ENCODE assay signal across 12 cellular contexts in the genomic region with DNA sequence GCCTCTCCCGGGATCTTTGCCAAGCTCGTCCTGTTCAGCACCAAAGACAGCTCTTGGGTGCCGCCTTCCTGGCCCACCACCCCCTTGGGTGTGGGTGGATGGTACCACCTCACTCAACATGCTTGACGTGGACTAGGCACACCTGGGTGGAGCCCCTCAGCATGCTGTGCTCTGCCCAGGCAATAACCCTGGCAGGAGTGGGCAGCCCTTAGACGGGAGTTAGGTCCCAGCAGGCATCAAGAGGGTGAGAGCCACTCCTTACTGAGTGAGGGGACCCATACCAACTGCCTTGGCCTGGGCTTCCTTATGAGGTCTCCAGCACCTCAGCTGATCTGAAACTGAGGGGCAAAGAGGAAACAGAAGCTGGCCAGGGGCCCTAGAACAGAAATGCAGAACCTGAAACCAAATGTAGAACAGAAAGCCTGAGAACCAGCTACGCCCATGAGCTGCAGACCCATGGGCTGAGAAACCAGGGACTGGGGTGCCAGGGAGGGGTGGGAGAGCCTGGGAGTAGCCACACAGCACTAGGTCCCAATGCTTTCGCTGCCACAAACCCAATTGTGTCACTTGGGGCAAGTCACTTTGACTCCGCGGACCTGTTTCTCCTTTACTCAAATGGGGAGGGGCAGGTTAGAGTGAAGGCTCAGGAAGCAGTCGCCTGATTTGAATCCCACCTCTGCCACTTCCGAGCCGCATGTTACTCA. TPM values are rescaled to one million over a fixed set of nuclear protein-coding genes. Genes with fewer than 3 reads are reported as not detected.
A peak's percentile ranks its signal among the peaks of the same experiment; 100 is the strongest.
DNase-seq lines count a peak whose midpoint lies in the region; ATAC-seq and TF ChIP-seq lines count a peak whose summit lies in the region.
"Had no signal": no experiment of that assay in that cellular context is flagged by ENCODE, and none has a peak within 500 bp of the region (broad histone marks: within the 10 kb centered on the region; RNA-seq: fewer than 3 reads in every experiment).

No MANE protein-coding gene starts in this region.

- H3K4me1 Mint-ChIP-seq in endothelial cell (ENCODE audit: unreplicated experiment): no peaks in the 10 kb centered on the region

- TF ChIP-seq EP300 in Ishikawa (IDR thresholded peaks at IDR 0.05; ENCODE audit: borderline replicate concordance) (no peak), sigmoid colon (IDR thresholded peaks at IDR 0.05) (no peak), stomach (IDR thresholded peaks at IDR 0.05) (no peak)

- H3K9me3 ChIP-seq in sigmoid colon (no peaks in the 10 kb centered on the region), stomach (no peaks in the 10 kb centered on the region)

- H3K27me3 ChIP-seq in sigmoid colon (no peaks in the 10 kb centered on the region), stomach (no peaks in the 10 kb centered on the region)

- peak overlapping the region in 3 of 4 donors; percentile 0 to 22 (median 18) for H3K27ac ChIP-seq in sigmoid colon
- peak overlapping the region in 2 of 5 donors; percentile 26 to 64 for H3K27ac ChIP-seq in stomach

- no peaks in the 10 kb centered on the region for H3K27me3 Mint-ChIP-seq in endothelial cell (ENCODE audit: unreplicated experiment)
- H3K27me3 Mint-ChIP-seq: activated naive CD8-positive, alpha-beta T cell; type B pancreatic cell had no signal

- no peaks in the 10 kb centered on the region for H3K36me3 ChIP-seq in sigmoid colon
- no peaks in the 10 kb centered on the region for H3K36me3 ChIP-seq in stomach

- TF ChIP-seq RAD21 in Ishikawa (IDR thresholded peaks at IDR 0.05; ENCODE audit: low read depth): no peak

- H3K9me3 Mint-ChIP-seq in endothelial cell (ENCODE audit: unreplicated experiment): no peaks in the 10 kb centered on the region
- H3K9me3 Mint-ChIP-seq: type B pancreatic cell had no signal

- DNase-seq in endothelial cell (ENCODE audit: low spot score): no peak
- no peak for DNase-seq in sigmoid colon
- no peak for DNase-seq in T-helper 9 cell
- no peak for DNase-seq in SW 1271 (lab: John Stamatoyannopoulos, UW)
- DNase-seq in COLO668 (lab: John Stamatoyannopoulos, UW; ENCODE audit: unreplicated experiment): no peak
- no peak for DNase-seq in stomach

- H3K4me3 Mint-ChIP-seq in endothelial cell (ENCODE audit: unreplicated experiment): no peak overlapping the region
- H3K4me3 Mint-ChIP-seq: activated naive CD8-positive, alpha-beta T cell; type B pancreatic cell had no signal

- no peaks in the 10 kb centered on the region for H3K36me3 Mint-ChIP-seq in endothelial cell (ENCODE audit: low read depth, unreplicated experiment)
- H3K36me3 Mint-ChIP-seq: activated naive CD8-positive, alpha-beta T cell; type B pancreatic cell had no signal

- H3K27ac Mint-ChIP-seq in endothelial cell (ENCODE audit: unreplicated experiment): peak overlapping the region; percentile 64
- H3K27ac Mint-ChIP-seq: activated naive CD8-positive, alpha-beta T cell; type B pancreatic cell had no signal

- H3K4me3 ChIP-seq in sigmoid colon: peak overlapping the region in 2 of 4 donors; percentile 34 to 44
- H3K4me3 ChIP-seq in stomach: peak overlapping the region in 2 of 4 donors; percentile 37 to 44

- intact Hi-C loops in sigmoid colon (cut with DNase I) (no loop called here), stomach (cut with DNase I; ENCODE audit: low total_unique reads) (no loop called here)

- peak; percentile 51 for ATAC-seq in GM18868 (IDR thresholded peaks at IDR 0.05; ENCODE audit: unreplicated experiment)

- H3K4me1 ChIP-seq in sigmoid colon (no peaks in the 10 kb centered on the region), stomach (peaks cover 0 to 14% (median 0%) of the 10 kb centered on the region in 4 donors)

- WGBS in sigmoid colon, 2 donors: 58 to 60% methylated on average over 12 of the region's 12 CpGs
- WGBS in stomach, 5 donors: 66 to 85% (median 72%) methylated on average over 9 to 12 of the region's 12 CpGs

- TF ChIP-seq CTCF in endothelial cell (IDR thresholded peaks at IDR 0.05; ENCODE audit: unreplicated experiment): no peak
- TF ChIP-seq CTCF in sigmoid colon (IDR thresholded peaks at IDR 0.05): no peak
- TF ChIP-seq CTCF in stomach (IDR thresholded peaks at IDR 0.05): no peak

- TF ChIP-seq POLR2A in sigmoid colon (IDR thresholded peaks at IDR 0.05) (no peak), stomach (IDR thresholded peaks at IDR 0.05) (no peak)

TF ChIP-seq in Ishikawa, 13 proteins besides CTCF, POLR2A, EP300 and RAD21:
- peak; percentile 94 for TF ChIP-seq ZBTB7A (IDR thresholded peaks at IDR 0.05; ENCODE audit: low read depth)
- no peak for TF ChIP-seq FOXM1 (IDR thresholded peaks at IDR 0.05; ENCODE audit: borderline replicate concordance, low read depth)
- no peak for TF ChIP-seq TEAD4 (IDR thresholded peaks at IDR 0.05)
- peak; percentile 45; the same call in 1 of the 2 replicates for TF ChIP-seq EGR1 (IDR thresholded peaks at IDR 0.05)
- no peak for TF ChIP-seq CEBPB (IDR thresholded peaks at IDR 0.05)
- TF ChIP-seq, protein P1, sequence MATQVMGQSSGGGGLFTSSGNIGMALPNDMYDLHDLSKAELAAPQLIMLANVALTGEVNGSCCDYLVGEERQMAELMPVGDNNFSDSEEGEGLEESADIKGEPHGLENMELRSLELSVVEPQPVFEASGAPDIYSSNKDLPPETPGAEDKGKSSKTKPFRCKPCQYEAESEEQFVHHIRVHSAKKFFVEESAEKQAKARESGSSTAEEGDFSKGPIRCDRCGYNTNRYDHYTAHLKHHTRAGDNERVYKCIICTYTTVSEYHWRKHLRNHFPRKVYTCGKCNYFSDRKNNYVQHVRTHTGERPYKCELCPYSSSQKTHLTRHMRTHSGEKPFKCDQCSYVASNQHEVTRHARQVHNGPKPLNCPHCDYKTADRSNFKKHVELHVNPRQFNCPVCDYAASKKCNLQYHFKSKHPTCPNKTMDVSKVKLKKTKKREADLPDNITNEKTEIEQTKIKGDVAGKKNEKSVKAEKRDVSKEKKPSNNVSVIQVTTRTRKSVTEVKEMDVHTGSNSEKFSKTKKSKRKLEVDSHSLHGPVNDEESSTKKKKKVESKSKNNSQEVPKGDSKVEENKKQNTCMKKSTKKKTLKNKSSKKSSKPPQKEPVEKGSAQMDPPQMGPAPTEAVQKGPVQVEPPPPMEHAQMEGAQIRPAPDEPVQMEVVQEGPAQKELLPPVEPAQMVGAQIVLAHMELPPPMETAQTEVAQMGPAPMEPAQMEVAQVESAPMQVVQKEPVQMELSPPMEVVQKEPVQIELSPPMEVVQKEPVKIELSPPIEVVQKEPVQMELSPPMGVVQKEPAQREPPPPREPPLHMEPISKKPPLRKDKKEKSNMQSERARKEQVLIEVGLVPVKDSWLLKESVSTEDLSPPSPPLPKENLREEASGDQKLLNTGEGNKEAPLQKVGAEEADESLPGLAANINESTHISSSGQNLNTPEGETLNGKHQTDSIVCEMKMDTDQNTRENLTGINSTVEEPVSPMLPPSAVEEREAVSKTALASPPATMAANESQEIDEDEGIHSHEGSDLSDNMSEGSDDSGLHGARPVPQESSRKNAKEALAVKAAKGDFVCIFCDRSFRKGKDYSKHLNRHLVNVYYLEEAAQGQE (IDR thresholded peaks at IDR 0.05; ENCODE audit: low read depth): peak; percentile 89
- TF ChIP-seq, protein P2, sequence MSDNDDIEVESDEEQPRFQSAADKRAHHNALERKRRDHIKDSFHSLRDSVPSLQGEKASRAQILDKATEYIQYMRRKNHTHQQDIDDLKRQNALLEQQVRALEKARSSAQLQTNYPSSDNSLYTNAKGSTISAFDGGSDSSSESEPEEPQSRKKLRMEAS (IDR thresholded peaks at IDR 0.05): no peak
- TF ChIP-seq YY1 (IDR thresholded peaks at IDR 0.05; ENCODE audit: low read depth): no peak
- TF ChIP-seq NFIC (IDR thresholded peaks at IDR 0.05): peak; percentile 59
- TF ChIP-seq TCF12 (IDR thresholded peaks at IDR 0.05; ENCODE audit: low read depth): no peak
TF ChIP-seq in Ishikawa: peak in this region for 4.

RNA-seq across cellular contexts. Expression of gene FGD2, which starts 2.0 kb away (rescaled TPM):
- total RNA-seq in endothelial cell (ENCODE audit: unreplicated experiment) (0.10 TPM), sigmoid colon (10 to 100 TPM; 17.1 to 39.3 (median 21.9) TPM), stomach (10 to 100 TPM in 2 of 5 donors, 1 to 10 TPM in 3; 2.6 to 34.5 (median 7.3) TPM)
- polyA plus RNA-seq in sigmoid colon (10 to 100 TPM in 1 of 3 donors, 1 to 10 TPM in 2; 3.7 to 40.8 (median 9.0) TPM), stomach (1 to 10 TPM; 2.7 to 3.5 (median 3.1) TPM)
- total RNA-seq: glomerular endothelial cell had no signal

RNA-seq across cellular contexts. Expression of gene MTCH1, which starts 21.5 kb away (rescaled TPM):
- total RNA-seq in endothelial cell (ENCODE audit: unreplicated experiment) (304 TPM), sigmoid colon (100 to 1,000 TPM; 163 to 198 (median 195) TPM), stomach (100 to 1,000 TPM; 123 to 202 (median 189) TPM)
- polyA plus RNA-seq in sigmoid colon (100 to 1,000 TPM; 141 to 150 (median 150) TPM), stomach (100 to 1,000 TPM; 110 to 172 (median 122) TPM)

RNA-seq across cellular contexts. Expression of gene PI16, which starts 53.0 kb away (rescaled TPM):
- total RNA-seq in endothelial cell (ENCODE audit: unreplicated experiment) (20.5 TPM), sigmoid colon (10 to 100 TPM in 3 of 4 donors, 1 to 10 TPM in 1; 2.9 to 50.7 (median 15.4) TPM), stomach (10 to 100 TPM in 2 of 5 donors, 1 to 10 TPM in 1, not detected in 2; 1.7 to 21.3 (median 10.4) TPM)
- polyA plus RNA-seq in sigmoid colon (1 to 10 TPM in 2 of 3 donors, under 1 TPM in 1; 0.85 to 1.8 (median 1.2) TPM), stomach (1 to 10 TPM; 1.2 to 4.3 (median 1.5) TPM)
- total RNA-seq: renal cortical epithelial cell had no signal
